Comparison of ENCODE assay signal across 24 cellular contexts in genomic region chr2:74041726-74042125, GRCh38.
"Had no signal": no experiment of that assay in that cellular context is flagged by ENCODE, and none has a peak within 500 bp of the region (broad histone marks: within the 10 kb centered on the region; RNA-seq: fewer than 3 reads in every experiment).

No MANE protein-coding gene starts in this region.

- H3K27me3 Mint-ChIP-seq: activated B cell treated with CpG ODN at 0.5 μM for 24 hours; activated CD4-positive, alpha-beta memory T cell treated with anti-CD3 and anti-CD28 coated beads for 36 hours; activated naive CD4-positive, alpha-beta T cell treated with anti-CD3 and anti-CD28 coated beads, Interleukin-2, amount 10 ng/mL, durations not matched to agents 7 days and 5 days had no signal

- H3K36me3 Mint-ChIP-seq: activated CD4-positive, alpha-beta memory T cell treated with anti-CD3 and anti-CD28 coated beads for 36 hours had no signal

- ATAC-seq: activated T-cell treated with anti-CD3 and anti-CD28 coated beads, Interleukin-2, amount 50 U/mL, for 72 hours; esophagus mucosa; sciatic nerve; stimulated activated naive CD8-positive, alpha-beta T cell treated with anti-CD3 and anti-CD28 coated beads, Interleukin-15, Interleukin-2, amounts not matched to agents 100 U/mL and 50 U/mL, for 24 hours had no signal

- H3K9me3 ChIP-seq: upper lobe of left lung had no signal

- H3K27me3 ChIP-seq: upper lobe of left lung had no signal

- H3K4me3 Mint-ChIP-seq: activated CD4-positive, alpha-beta memory T cell treated with anti-CD3 and anti-CD28 coated beads for 36 hours; activated naive CD4-positive, alpha-beta T cell treated with anti-CD3 and anti-CD28 coated beads, Interleukin-2, amount 10 ng/mL, durations not matched to agents 7 days and 5 days; activated T-cell treated with anti-CD3 and anti-CD28 coated beads, Interleukin-2, amount 50 U/mL, for 72 hours; brain; neural crest cell had no signal

- H3K27ac Mint-ChIP-seq: activated CD4-positive, alpha-beta memory T cell treated with anti-CD3 and anti-CD28 coated beads for 36 hours; activated naive CD4-positive, alpha-beta T cell treated with anti-CD3 and anti-CD28 coated beads, Interleukin-2, amount 10 ng/mL, durations not matched to agents 7 days and 5 days; activated T-cell treated with anti-CD3 and anti-CD28 coated beads, Interleukin-2, amount 50 U/mL, for 72 hours had no signal

- H3K4me3 ChIP-seq: smooth muscle cell, upper lobe of left lung had no signal

- DNase-seq: activated B cell treated with CpG ODN at 0.5 μM for 24 hours; activated CD4-positive, alpha-beta memory T cell treated with anti-CD3 and anti-CD28 coated beads for 36 hours; activated CD4-positive, alpha-beta T cell treated with anti-CD3 and anti-CD28 coated beads for 4 hours; activated effector memory CD4-positive, alpha-beta T cell treated with anti-CD3 and anti-CD28 coated beads, Interleukin-2, amount 50 U/mL, for 16 hours; activated naive CD4-positive, alpha-beta T cell treated with anti-CD3 and anti-CD28 coated beads, Interleukin-2, amount 10 ng/mL, durations not matched to agents 7 days and 5 days; activated T-cell treated with anti-CD3 and anti-CD28 coated beads, Interleukin-2, amount 50 U/mL, for 72 hours; anterior cingulate cortex; effector memory CD4-positive, alpha-beta T cell; glutamatergic neuron; hippocampal formation; left ventricle myocardium superior; mammary epithelial cell; midbrain; stimulated activated CD4-positive, alpha-beta T cell treated with anti-CD3 and anti-CD28 coated beads, Interleukin-15, amount 100 ng/mL, for 24 hours; stimulated activated naive CD8-positive, alpha-beta T cell treated with anti-CD3 and anti-CD28 coated beads, Interleukin-15, Interleukin-2, amounts not matched to agents 100 U/mL and 50 U/mL, for 24 hours; T1000 had no signal

- FAIRE-seq: endothelial cell of umbilical vein, frontal cortex had no signal

- H3K9me3 Mint-ChIP-seq: activated B cell treated with CpG ODN at 0.5 μM for 24 hours; activated CD4-positive, alpha-beta memory T cell treated with anti-CD3 and anti-CD28 coated beads for 36 hours; activated naive CD4-positive, alpha-beta T cell treated with anti-CD3 and anti-CD28 coated beads, Interleukin-2, amount 10 ng/mL, durations not matched to agents 7 days and 5 days; activated T-cell treated with anti-CD3 and anti-CD28 coated beads, Interleukin-2, amount 50 U/mL, for 72 hours; brain; neural crest cell had no signal
